ENCODE assay signal across 11 cellular contexts in the genomic region with DNA sequence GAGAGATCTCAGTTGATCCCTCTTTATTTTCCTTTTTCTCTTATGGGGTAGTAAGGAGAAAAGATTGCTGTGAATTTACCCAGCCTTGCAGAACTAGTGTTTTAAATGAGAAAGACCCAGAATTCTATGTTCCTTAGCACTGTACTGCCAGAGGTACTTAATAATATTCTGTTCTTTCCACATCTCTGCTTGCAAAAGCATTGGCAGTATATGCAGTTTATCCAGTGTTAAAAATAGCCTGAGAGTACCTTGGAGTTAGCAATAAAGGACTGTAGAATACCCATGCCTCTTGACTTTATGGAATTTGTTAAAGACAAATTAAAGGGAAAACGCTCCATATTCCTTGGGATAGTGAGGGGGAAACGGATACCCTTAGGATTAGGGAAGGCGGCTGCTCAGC. TPM values are rescaled to one million over a fixed set of nuclear protein-coding genes. Genes with fewer than 3 reads are reported as not detected.
DNase-seq lines count a peak whose midpoint lies in the region; ATAC-seq and TF ChIP-seq lines count a peak whose summit lies in the region.
"Had no signal": no experiment of that assay in that cellular context is flagged by ENCODE, and none has a peak within 500 bp of the region (broad histone marks: within the 10 kb centered on the region; RNA-seq: fewer than 3 reads in every experiment).

No MANE protein-coding gene starts in this region.

- no peaks in the 10 kb centered on the region for H3K27me3 ChIP-seq in SK-N-SH (ENCODE audit: insufficient read depth)
- H3K27me3 ChIP-seq in hepatocyte: no peaks in the 10 kb centered on the region

- H3K27me3 Mint-ChIP-seq in activated CD8-positive, alpha-beta T cell treated with anti-CD3 and anti-CD28 coated beads for 36 hours: no peaks in the 10 kb centered on the region
- H3K27me3 Mint-ChIP-seq in stimulated activated naive CD8-positive, alpha-beta T cell treated with anti-CD3 and anti-CD28 coated beads, Interleukin-15, amount 100 ng/mL, for 72 hours: no peaks in the 10 kb centered on the region

- ATAC-seq in SK-N-SH treated with all-trans-retinoic acid at 6 μM for 48 hours: no peak
- ATAC-seq in activated CD8-positive, alpha-beta T cell treated with anti-CD3 and anti-CD28 coated beads for 36 hours: no peak
- peak; percentile 2 for ATAC-seq in stimulated activated naive CD8-positive, alpha-beta T cell treated with anti-CD3 and anti-CD28 coated beads, Interleukin-15, amount 100 ng/mL, for 72 hours
- ATAC-seq in GM21723 (IDR thresholded peaks at IDR 0.05; ENCODE audit: unreplicated experiment): no peak
- ATAC-seq: A549 had no signal

- H3K9me3 ChIP-seq in SK-N-SH: no peaks in the 10 kb centered on the region
- no peaks in the 10 kb centered on the region for H3K9me3 ChIP-seq in hepatocyte (ENCODE audit: low read depth)
- H3K9me3 ChIP-seq: A549 had no signal

- H3K9me2 ChIP-seq in SK-N-SH: no peaks in the 10 kb centered on the region
- no peaks in the 10 kb centered on the region for H3K9me2 ChIP-seq in hepatocyte (replicated peaks; ENCODE audit: insufficient read depth)

- H3K4me1 ChIP-seq in SK-N-SH (ENCODE audit: control insufficient read depth in 1 of 2, insufficient read depth in 2 of 2, low read depth in 1 of 2, low read length in 1 of 2): no peaks in the 10 kb centered on the region; a peak in 1 of 4 replicates
- H3K4me1 ChIP-seq in hepatocyte (ENCODE audit: insufficient read depth): peaks cover 5% of the 10 kb centered on the region

- H3K9ac ChIP-seq in SK-N-SH: no peak overlapping the region

- no peaks in the 10 kb centered on the region for H3F3A ChIP-seq in SK-N-SH (replicated peaks; ENCODE audit: insufficient read depth)

- peaks cover 57% of the 10 kb centered on the region for H3K36me3 Mint-ChIP-seq in activated CD8-positive, alpha-beta T cell treated with anti-CD3 and anti-CD28 coated beads for 36 hours (ENCODE audit: low read depth)

- TF ChIP-seq CTCF in SK-N-SH (IDR thresholded peaks at IDR 0.05): no peak
- no peak for TF ChIP-seq CTCF in activated CD8-positive, alpha-beta T cell treated with anti-CD3 and anti-CD28 coated beads for 36 hours (IDR thresholded peaks at IDR 0.05)
- no peak for TF ChIP-seq CTCF in hepatocyte (IDR thresholded peaks at IDR 0.05; ENCODE audit: poor library complexity)
- no peak for TF ChIP-seq CTCF in GM10266 (IDR thresholded peaks at IDR 0.05; ENCODE audit: control insufficient read depth, insufficient read depth, low read depth, missing control alignments)

- no peak for TF ChIP-seq RAD21 in SK-N-SH (IDR thresholded peaks at IDR 0.05; ENCODE audit: low read length)

- peaks cover 6 to 8% of the 10 kb centered on the region in 2 experiments for H3K36me3 ChIP-seq in SK-N-SH (replicated peaks in 1 of 2; ENCODE audit: control insufficient read depth in 1 of 2, insufficient read depth in 2 of 2, low read length in 1 of 2)
- H3K36me3 ChIP-seq in hepatocyte (replicated peaks; ENCODE audit: insufficient read depth, low read depth): no peaks in the 10 kb centered on the region

- CTCF ChIA-PET in SK-N-SH (lab: Yijun Ruan, JAX): interaction anchor here (1.2 to 1.9 kb wide), 3 partner anchors 12 to 53 kb away, joined by 4 to 8 read pairs (median 5); partner anchors contain the start of gene SLC7A6
- CTCF ChIA-PET in activated CD8-positive, alpha-beta T cell treated with anti-CD3 and anti-CD28 coated beads for 36 hours (lab: Charles Lee): interaction anchor here (0.7 to 8.5 kb wide), 6 partner anchors 8 to 41 kb away, joined by 3 to 97 read pairs (median 6); partner anchors contain the start of gene SLC7A6

- WGBS in SK-N-SH (ENCODE audit: low lambda C conversion rate): 93% methylated on average over 3 of the region's 3 CpGs
- 78% methylated on average over 3 of the region's 3 CpGs for WGBS in hepatocyte (ENCODE audit: low lambda C conversion rate, missing lambda C conversion rate)

- H3K9me3 Mint-ChIP-seq in activated CD8-positive, alpha-beta T cell treated with anti-CD3 and anti-CD28 coated beads for 36 hours: no peaks in the 10 kb centered on the region
- no peaks in the 10 kb centered on the region for H3K9me3 Mint-ChIP-seq in stimulated activated naive CD8-positive, alpha-beta T cell treated with anti-CD3 and anti-CD28 coated beads, Interleukin-15, amount 100 ng/mL, for 72 hours

- H4K20me1 ChIP-seq in SK-N-SH (ENCODE audit: insufficient read depth) (peaks cover 5% of the 10 kb centered on the region; the same call in 1 of the 2 replicates), hepatocyte (ENCODE audit: insufficient read depth, poor library complexity, severe bottlenecking) (no peaks in the 10 kb centered on the region)

- peak overlapping the region; percentile 20 to 40 for H3K27ac ChIP-seq in SK-N-SH (ENCODE audit: low read depth in 2 of 2, low read length in 1 of 2)
- H3K27ac ChIP-seq in hepatocyte: peak overlapping the region; percentile 23
- no peak overlapping the region for H3K27ac ChIP-seq in caudate nucleus (ENCODE audit: low read depth, low read length)

- DNase-seq in SK-N-SH (no peak), hepatocyte (ENCODE audit: low spot score) (no peak), GM10266 (ENCODE audit: extremely low spot score) (no peak), caudate nucleus (lab: John Stamatoyannopoulos, UW) (no peak)
- DNase-seq in activated CD8-positive, alpha-beta T cell treated with anti-CD3 and anti-CD28 coated beads for 36 hours: no peak
- DNase-seq in stimulated activated naive CD8-positive, alpha-beta T cell treated with anti-CD3 and anti-CD28 coated beads, Interleukin-15, amount 100 ng/mL, for 72 hours: no peak
- DNase-seq: NCI-H1436 treated with DMSO at 0.1 percent for 48 hours had no signal

- H2AFZ ChIP-seq in SK-N-SH (ENCODE audit: low read depth): no peak overlapping the region
- H2AFZ ChIP-seq in hepatocyte: no peak overlapping the region

- no peak overlapping the region for H3K4me2 ChIP-seq in SK-N-SH
- H3K4me2 ChIP-seq in hepatocyte: no peak overlapping the region
- H3K4me2 ChIP-seq: A549 had no signal

- H3K79me2 ChIP-seq in SK-N-SH (ENCODE audit: insufficient read depth): peaks cover 74% of the 10 kb centered on the region
- peaks cover 47% of the 10 kb centered on the region for H3K79me2 ChIP-seq in hepatocyte

- peak overlapping the region; percentile 3 for H3K4me3 Mint-ChIP-seq in activated CD8-positive, alpha-beta T cell treated with anti-CD3 and anti-CD28 coated beads for 36 hours
- peak overlapping the region; percentile 64 to 71 for H3K4me3 Mint-ChIP-seq in stimulated activated naive CD8-positive, alpha-beta T cell treated with anti-CD3 and anti-CD28 coated beads, Interleukin-15, amount 100 ng/mL, for 72 hours

- intact Hi-C loops in activated CD8-positive, alpha-beta T cell treated with anti-CD3 and anti-CD28 coated beads for 36 hours (cut with micrococcal nuclease): no loop called here

- H3K4me3 ChIP-seq in SK-N-SH (ENCODE audit: low read depth in 2 of 2, low read length in 1 of 2): no peak overlapping the region
- H3K4me3 ChIP-seq in hepatocyte: no peak overlapping the region
- H3K4me3 ChIP-seq: A549 had no signal

- POLR2A ChIA-PET in SK-N-SH (lab: Yijun Ruan, JAX): interaction anchor here (1.1 kb wide), 1 partner anchor 12 kb away, joined by 3 read pairs; the partner anchor contains the start of gene SLC7A6
- POLR2A ChIA-PET in activated CD8-positive, alpha-beta T cell treated with anti-CD3 and anti-CD28 coated beads for 36 hours (lab: Charles Lee): interaction anchor here (0.6 to 5.9 kb wide), 6 partner anchors 12 to 80 kb away, joined by 3 to 42 read pairs (median 3); partner anchors contain the start of gene SLC7A6

- H3K27ac Mint-ChIP-seq in activated CD8-positive, alpha-beta T cell treated with anti-CD3 and anti-CD28 coated beads for 36 hours: peak overlapping the region; percentile 96
- peak overlapping the region; percentile 92 to 94 for H3K27ac Mint-ChIP-seq in stimulated activated naive CD8-positive, alpha-beta T cell treated with anti-CD3 and anti-CD28 coated beads, Interleukin-15, amount 100 ng/mL, for 72 hours

- no peak for TF ChIP-seq EP300 in SK-N-SH (IDR thresholded peaks at IDR 0.05; ENCODE audit: borderline replicate concordance in 1 of 2, low read depth in 1 of 2, low read length in 1 of 2)

- H3K4me1 Mint-ChIP-seq in activated CD8-positive, alpha-beta T cell treated with anti-CD3 and anti-CD28 coated beads for 36 hours (ENCODE audit: low read depth): peaks cover 70% of the 10 kb centered on the region
- peaks cover 74% of the 10 kb centered on the region for H3K4me1 Mint-ChIP-seq in stimulated activated naive CD8-positive, alpha-beta T cell treated with anti-CD3 and anti-CD28 coated beads, Interleukin-15, amount 100 ng/mL, for 72 hours

TF ChIP-seq in SK-N-SH treated with all-trans-retinoic acid at 6 μM for 48 hours, 23 proteins besides CTCF, POLR2A, EP300 and RAD21 (continues in another document):
- TF ChIP-seq ESRRG (CRISPR knock-in tag; IDR thresholded peaks at IDR 0.05): no peak

RNA-seq across cellular contexts. Expression of gene SLC7A6, which starts 11.9 kb away (rescaled TPM):
- polyA plus RNA-seq in SK-N-SH (2012; rRNA removed) (19.0 and 37.3 TPM in 2 replicates), hepatocyte (20.5 and 23.1 TPM in 2 replicates)
- 12.8 and 13.7 TPM in 2 replicates for polyA plus RNA-seq in SK-N-SH (2012; cell fraction: cytosol; rRNA removed)
- polyA plus RNA-seq in SK-N-SH (2012; cell fraction: nucleus; rRNA removed): 71.5 and 122 TPM in 2 replicates
- total RNA-seq in activated CD8-positive, alpha-beta T cell treated with anti-CD3 and anti-CD28 coated beads for 36 hours: 10 to 100 TPM; 73.8 to 76.9 TPM
- total RNA-seq in hepatocyte: 23.4 and 29.7 TPM in 2 replicates

RNA-seq across cellular contexts. Expression of gene PLA2G15, which starts 31.1 kb away (rescaled TPM):
- polyA plus RNA-seq in SK-N-SH (2012; rRNA removed) (22.0 and 23.9 TPM in 2 replicates), hepatocyte (31.7 and 34.2 TPM in 2 replicates)
- polyA plus RNA-seq in SK-N-SH (2012; cell fraction: cytosol; rRNA removed): 9.9 and 15.9 TPM in 2 replicates
- polyA plus RNA-seq in SK-N-SH (2012; cell fraction: nucleus; rRNA removed): 26.9 and 27.4 TPM in 2 replicates
- total RNA-seq in activated CD8-positive, alpha-beta T cell treated with anti-CD3 and anti-CD28 coated beads for 36 hours: 1 to 10 TPM; 6.7 to 6.8 TPM
- 24.2 and 34.8 TPM in 2 replicates for total RNA-seq in hepatocyte

RNA-seq across cellular contexts. Expression of gene SLC7A6OS, which starts 34.5 kb away (rescaled TPM):
- polyA plus RNA-seq in SK-N-SH (2012; rRNA removed) (6.6 and 9.6 TPM in 2 replicates), hepatocyte (13.7 and 18.9 TPM in 2 replicates)
- 5.9 and 6.7 TPM in 2 replicates for polyA plus RNA-seq in SK-N-SH (2012; cell fraction: cytosol; rRNA removed)
- 19.1 and 28.4 TPM in 2 replicates for polyA plus RNA-seq in SK-N-SH (2012; cell fraction: nucleus; rRNA removed)
- 10 to 100 TPM; 20.2 to 23.1 TPM for total RNA-seq in activated CD8-positive, alpha-beta T cell treated with anti-CD3 and anti-CD28 coated beads for 36 hours
- 8.8 and 13.0 TPM in 2 replicates for total RNA-seq in hepatocyte

RNA-seq across cellular contexts. Expression of gene PRMT7, which starts 34.6 kb away (rescaled TPM):
- 46.0 and 66.8 TPM in 2 replicates for polyA plus RNA-seq in SK-N-SH (2012; rRNA removed)
- polyA plus RNA-seq in SK-N-SH (2012; cell fraction: cytosol; rRNA removed): 20.7 and 29.1 TPM in 2 replicates
- 317 and 350 TPM in 2 replicates for polyA plus RNA-seq in SK-N-SH (2012; cell fraction: nucleus; rRNA removed)
- total RNA-seq in activated CD8-positive, alpha-beta T cell treated with anti-CD3 and anti-CD28 coated beads for 36 hours: 10 to 100 TPM; 67.4 to 78.4 TPM
- 41.1 and 41.9 TPM in 2 replicates for total RNA-seq in hepatocyte
- 31.0 and 43.6 TPM in 2 replicates for polyA plus RNA-seq in hepatocyte

RNA-seq across cellular contexts. Expression of gene ESRP2, which starts 40.3 kb away (rescaled TPM):
- 0.07 and 0.39 TPM in 2 replicates for polyA plus RNA-seq in SK-N-SH (2012; rRNA removed)
- polyA plus RNA-seq in SK-N-SH (2012; cell fraction: cytosol; rRNA removed): 0.03 TPM in 2 replicates
- 0.46 and 0.50 TPM in 2 replicates for polyA plus RNA-seq in SK-N-SH (2012; cell fraction: nucleus; rRNA removed)
- under 1 TPM; 0.65 to 0.77 TPM for total RNA-seq in activated CD8-positive, alpha-beta T cell treated with anti-CD3 and anti-CD28 coated beads for 36 hours
- 39.5 and 45.6 TPM in 2 replicates for total RNA-seq in hepatocyte
- 45.6 and 52.4 TPM in 2 replicates for polyA plus RNA-seq in hepatocyte
- total RNA-seq: temporal lobe had no signal
